Comparison of ENCODE assay signal across 28 cellular contexts in genomic region chr3:138010273-138010590, GRCh38. TPM values are rescaled to one million over a fixed set of nuclear protein-coding genes. Genes with fewer than 3 reads are reported as not detected.
"Had no signal": no experiment of that assay in that cellular context is flagged by ENCODE, and none has a peak within 500 bp of the region (broad histone marks: within the 10 kb centered on the region; RNA-seq: fewer than 3 reads in every experiment).

No MANE protein-coding gene starts in this region.

- H3K4me1 Mint-ChIP-seq: mesothelial cell of epicardium; naive thymus-derived CD4-positive, alpha-beta T cell; nephron; stimulated activated memory B cell treated with anti-CD40 and anti-IgM and Interleukin-4, amounts not matched to agents 10 μg/mL and 1 μg/mL and 100 μg/mL, for 72 hours had no signal

- ATAC-seq: effector memory CD8-positive, alpha-beta T cell; gastrocnemius medialis; left ventricle myocardium superior; mucosa of descending colon; naive thymus-derived CD4-positive, alpha-beta T cell; stimulated activated memory B cell treated with anti-CD40 and anti-IgM and Interleukin-4, amounts not matched to agents 10 μg/mL and 1 μg/mL and 100 μg/mL, for 72 hours; stimulated activated naive CD8-positive, alpha-beta T cell treated with anti-CD3 and anti-CD28 coated beads, Interleukin-15, Interleukin-2, amounts not matched to agents 100 U/mL and 50 U/mL, for 24 hours had no signal

- H3K4me1 ChIP-seq: gastrocnemius medialis, neural progenitor cell, prostate gland, spleen, transverse colon had no signal

- H3K4me3 ChIP-seq: gastrocnemius medialis, hepatocyte, mucosa of descending colon, neural progenitor cell, prostate gland, skin epidermis, spleen, transverse colon had no signal

- H3K27ac ChIP-seq: gastrocnemius medialis, hepatocyte, neural progenitor cell, prostate gland, skin epidermis, spleen, transverse colon had no signal

- H3K9me3 ChIP-seq: gastrocnemius medialis, mucosa of descending colon, prostate gland, spleen, transverse colon had no signal

- H3K9me3 Mint-ChIP-seq: effector memory CD8-positive, alpha-beta T cell; mesothelial cell of epicardium; nephron; neural progenitor cell; stimulated activated memory B cell treated with anti-CD40 and anti-IgM and Interleukin-4, amounts not matched to agents 10 μg/mL and 1 μg/mL and 100 μg/mL, for 72 hours had no signal

- H3K27me3 ChIP-seq: gastrocnemius medialis, hepatocyte, neural progenitor cell, spleen, transverse colon had no signal

- H3K9ac ChIP-seq: neural progenitor cell had no signal

- DNase-seq: caudate nucleus; cerebellar nuclear complex; cortex of kidney; effector memory CD8-positive, alpha-beta T cell; foreskin fibroblast; gastrocnemius medialis; head of caudate nucleus; kidney; left ventricle myocardium superior; mesenchymal stem cell; mucosa of descending colon; naive thymus-derived CD4-positive, alpha-beta T cell; nucleus accumbens; spleen; stimulated activated CD4-positive, alpha-beta T cell treated with anti-CD3 and anti-CD28 coated beads, Interleukin-4, amount 100 ng/mL, for 4 hours; stimulated activated naive CD8-positive, alpha-beta T cell treated with anti-CD3 and anti-CD28 coated beads, Interleukin-15, Interleukin-2, amounts not matched to agents 100 U/mL and 50 U/mL, for 24 hours; transverse colon had no signal

- H3K27me3 Mint-ChIP-seq: effector memory CD8-positive, alpha-beta T cell; stimulated activated memory B cell treated with anti-CD40 and anti-IgM and Interleukin-4, amounts not matched to agents 10 μg/mL and 1 μg/mL and 100 μg/mL, for 72 hours had no signal

- H3K27ac Mint-ChIP-seq: effector memory CD8-positive, alpha-beta T cell; mesothelial cell of epicardium; naive thymus-derived CD4-positive, alpha-beta T cell; nephron; neural progenitor cell; stimulated activated memory B cell treated with anti-CD40 and anti-IgM and Interleukin-4, amounts not matched to agents 10 μg/mL and 1 μg/mL and 100 μg/mL, for 72 hours had no signal

- H3K4me3 Mint-ChIP-seq: effector memory CD8-positive, alpha-beta T cell; mesothelial cell of epicardium; naive thymus-derived CD4-positive, alpha-beta T cell; nephron; neural progenitor cell; stimulated activated memory B cell treated with anti-CD40 and anti-IgM and Interleukin-4, amounts not matched to agents 10 μg/mL and 1 μg/mL and 100 μg/mL, for 72 hours had no signal

- H3K36me3 ChIP-seq: gastrocnemius medialis, neural progenitor cell, prostate gland, transverse colon had no signal

- H3K36me3 Mint-ChIP-seq: mesothelial cell of epicardium; naive thymus-derived CD4-positive, alpha-beta T cell; neural progenitor cell; stimulated activated memory B cell treated with anti-CD40 and anti-IgM and Interleukin-4, amounts not matched to agents 10 μg/mL and 1 μg/mL and 100 μg/mL, for 72 hours had no signal

RNA-seq across cellular contexts. Expression of gene CLDN18, which starts 0.3 kb away (rescaled TPM):
- total RNA-seq: dermis microvascular lymphatic vessel endothelial cell; gastrocnemius medialis; glomerular endothelial cell; kidney; left ventricle myocardium superior; lung microvascular endothelial cell; mesothelial cell of epicardium; mucosa of descending colon; naive thymus-derived CD4-positive, alpha-beta T cell; osteocyte; spleen; transverse colon had no signal
- polyA plus RNA-seq: naive thymus-derived CD4-positive, alpha-beta T cell; spleen had no signal
